ENCODE assay signal across 10 cellular contexts in the genomic region with DNA sequence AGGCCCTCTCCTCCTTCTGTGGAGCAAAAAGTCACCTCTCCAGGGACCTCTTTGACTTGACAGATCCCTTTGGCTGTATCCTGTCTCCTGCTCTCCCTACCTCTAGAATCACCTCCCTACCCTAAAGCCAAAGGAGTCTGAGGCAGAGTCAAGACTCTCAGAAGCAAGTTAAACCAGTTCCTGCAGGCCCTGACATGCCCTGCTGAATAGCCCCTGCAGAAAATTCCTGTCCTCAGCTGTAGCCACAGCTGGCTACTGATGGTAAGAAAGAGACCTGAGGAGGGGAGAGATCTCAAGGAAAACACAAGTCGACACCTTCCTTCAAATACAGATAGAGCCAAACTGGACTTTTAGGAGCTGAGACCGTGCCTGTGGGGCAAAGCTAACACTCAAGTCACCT. TPM values are rescaled to one million over a fixed set of nuclear protein-coding genes. Genes with fewer than 3 reads are reported as not detected.
A peak's percentile ranks its signal among the peaks of the same experiment; 100 is the strongest.
DNase-seq lines count a peak whose midpoint lies in the region; ATAC-seq, FAIRE-seq and TF ChIP-seq lines count a peak whose summit lies in the region.
"Had no signal": no experiment of that assay in that cellular context is flagged by ENCODE, and none has a peak within 500 bp of the region (broad histone marks: within the 10 kb centered on the region; RNA-seq: fewer than 3 reads in every experiment).

No MANE protein-coding gene starts in this region.

- peak overlapping the region; percentile 25; the same call in 1 of the 2 replicates for H3K9ac ChIP-seq in HUES64 (ENCODE audit: low read depth, low read length)

- intact Hi-C loops in adrenal gland (cut with DNase I) = loop anchor here in 1 of 2 donors (10.0 kb wide), 2 partner anchors 48 to 148 kb away; no protein-coding TSS in a partner anchor
- intact Hi-C loops in testis (cut with DNase I; ENCODE audit: low total_unique reads) = no loop called here
- intact Hi-C loops in CD8-positive, alpha-beta T cell (cut with DNase I, micrococcal nuclease) = no loop called here

- CTCF ChIA-PET in CD8-positive, alpha-beta T cell (lab: Charles Lee) = interaction anchor here (1.5 kb wide), 1 partner anchor 259 kb away, joined by 6 read pairs; no protein-coding TSS in a partner anchor

- WGBS in HUES64 = 95% methylated on average over 2 of the region's 2 CpGs
- WGBS in adrenal gland, 4 donors = 97 to 100% (median 100%) methylated on average over 2 of the region's 2 CpGs
- 61% methylated on average over 2 of the region's 2 CpGs; no CpG with 5 or more reads in 1 of the 2 donors for WGBS in testis, 2 donors

- no peak for ATAC-seq in CD8-positive, alpha-beta T cell
- ATAC-seq in HG03457 (IDR thresholded peaks at IDR 0.05; ENCODE audit: unreplicated experiment) = no peak
- ATAC-seq: activated naive CD8-positive, alpha-beta T cell treated with anti-CD3 and anti-CD28 coated beads, Interleukin-2, amount 50 U/mL, for 24 hours had no signal

- no peaks in the 10 kb centered on the region for H3K9me3 ChIP-seq in HUES64 (ENCODE audit: insufficient read depth, low read depth, low read length)
- H3K9me3 ChIP-seq in adrenal gland (replicated peaks in 1 of 3) = no peaks in the 10 kb centered on the region
- H3K9me3 ChIP-seq in testis = no peaks in the 10 kb centered on the region
- H3K9me3 ChIP-seq in CD8-positive, alpha-beta T cell (ENCODE audit: low read length) = no peaks in the 10 kb centered on the region

- H3K4me1 ChIP-seq in HUES64 (ENCODE audit: insufficient read depth, low read length) (peaks cover 10% of the 10 kb centered on the region; the same call in 1 of the 2 replicates), adrenal gland (replicated peaks in 1 of 2) (peaks cover 11 to 12% of the 10 kb centered on the region in 2 donors), testis (peaks cover 13% of the 10 kb centered on the region)
- H3K4me1 ChIP-seq in CD8-positive, alpha-beta T cell (ENCODE audit: insufficient read depth, low read length) = no peaks in the 10 kb centered on the region

- TF ChIP-seq CTCF in adrenal gland (IDR thresholded peaks at IDR 0.05) (no peak), testis (IDR thresholded peaks at IDR 0.05) (no peak)
- TF ChIP-seq CTCF in CD8-positive, alpha-beta T cell (IDR thresholded peaks at IDR 0.05) = no peak

- no peaks in the 10 kb centered on the region for H3K9me3 Mint-ChIP-seq in CD8-positive, alpha-beta T cell
- H3K9me3 Mint-ChIP-seq: activated naive CD8-positive, alpha-beta T cell treated with anti-CD3 and anti-CD28 coated beads, Interleukin-2, amount 50 U/mL, for 24 hours had no signal

- H3K27ac Mint-ChIP-seq in CD8-positive, alpha-beta T cell = no peak overlapping the region
- H3K27ac Mint-ChIP-seq: activated naive CD8-positive, alpha-beta T cell treated with anti-CD3 and anti-CD28 coated beads, Interleukin-2, amount 50 U/mL, for 24 hours had no signal

- H3K4me1 Mint-ChIP-seq in CD8-positive, alpha-beta T cell (ENCODE audit: low read depth) = no peaks in the 10 kb centered on the region
- H3K4me1 Mint-ChIP-seq: activated naive CD8-positive, alpha-beta T cell treated with anti-CD3 and anti-CD28 coated beads, Interleukin-2, amount 50 U/mL, for 24 hours had no signal

- no peaks in the 10 kb centered on the region for H3K27me3 Mint-ChIP-seq in CD8-positive, alpha-beta T cell (ENCODE audit: low read depth)
- H3K27me3 Mint-ChIP-seq: activated naive CD8-positive, alpha-beta T cell treated with anti-CD3 and anti-CD28 coated beads, Interleukin-2, amount 50 U/mL, for 24 hours had no signal

- H3K27ac ChIP-seq in HUES64 (ENCODE audit: low read depth, low read length) (peak overlapping the region; percentile 73), adrenal gland (peak overlapping the region in 3 of 5 donors; percentile 31 to 52 (median 38)), testis (peak overlapping the region; percentile 71 to 78)
- H3K27ac ChIP-seq in CD8-positive, alpha-beta T cell (ENCODE audit: low read depth, low read length) = no peak overlapping the region

- no peaks in the 10 kb centered on the region for H3K27me3 ChIP-seq in HUES64 (ENCODE audit: insufficient read depth, low read length)
- H3K27me3 ChIP-seq in adrenal gland = no peaks in the 10 kb centered on the region
- H3K27me3 ChIP-seq in testis = no peaks in the 10 kb centered on the region
- no peaks in the 10 kb centered on the region for H3K27me3 ChIP-seq in CD8-positive, alpha-beta T cell (ENCODE audit: insufficient read depth, low read length)

- H3K4me3 Mint-ChIP-seq in CD8-positive, alpha-beta T cell = no peak overlapping the region
- H3K4me3 Mint-ChIP-seq: activated naive CD8-positive, alpha-beta T cell treated with anti-CD3 and anti-CD28 coated beads, Interleukin-2, amount 50 U/mL, for 24 hours had no signal

- no peaks in the 10 kb centered on the region for H3K36me3 ChIP-seq in HUES64 (ENCODE audit: insufficient read depth, low read length)
- no peaks in the 10 kb centered on the region for H3K36me3 ChIP-seq in adrenal gland (replicated peaks in 1 of 2)
- no peaks in the 10 kb centered on the region for H3K36me3 ChIP-seq in testis (ENCODE audit: low read depth, missing control alignments)
- no peaks in the 10 kb centered on the region for H3K36me3 ChIP-seq in CD8-positive, alpha-beta T cell (ENCODE audit: insufficient read depth, low read length)

- no peak overlapping the region for H3K4me3 ChIP-seq in HUES64 (ENCODE audit: low read length)
- no peak overlapping the region for H3K4me3 ChIP-seq in adrenal gland
- no peak overlapping the region for H3K4me3 ChIP-seq in testis
- H3K4me3 ChIP-seq in CD8-positive, alpha-beta T cell (ENCODE audit: low read depth, low read length) = no peak overlapping the region

- POLR2A ChIA-PET in CD8-positive, alpha-beta T cell (lab: Charles Lee) = interaction anchor here (1.2 kb wide), 1 partner anchor 138 kb away, joined by 3 read pairs; no protein-coding TSS in a partner anchor

- no peak for TF ChIP-seq POLR2A in adrenal gland (IDR thresholded peaks at IDR 0.05)
- no peak for TF ChIP-seq POLR2A in testis (IDR thresholded peaks at IDR 0.05)

- no peaks in the 10 kb centered on the region for H3K36me3 Mint-ChIP-seq in CD8-positive, alpha-beta T cell

- no peak for FAIRE-seq in frontal cortex (lab: Jason Lieb, UNC)

- DNase-seq in adrenal gland (no peak), left kidney (ENCODE audit: low read depth, low spot score) (peak; percentile 74), testis (no peak), frontal cortex (ENCODE audit: low spot score in 2 of 2) (no peak)
- DNase-seq in activated effector memory CD4-positive, alpha-beta T cell treated with anti-CD3 and anti-CD28 coated beads, Interleukin-2, amount 50 U/mL, for 16 hours = no peak
- no peak for DNase-seq in CD8-positive, alpha-beta T cell
- DNase-seq: activated naive CD8-positive, alpha-beta T cell treated with anti-CD3 and anti-CD28 coated beads, Interleukin-2, amount 50 U/mL, for 24 hours; erythroblast had no signal

RNA-seq across cellular contexts. Expression of a gene that starts 23.7 kb away (rescaled TPM):
- polyA plus RNA-seq in HUES64 (2013, experiment 1 of 2) = 36.5 TPM
- polyA plus RNA-seq in HUES64 (2013, experiment 2 of 2) = 37.7 TPM
- 10 to 100 TPM; 20.9 to 60.0 (median 40.9) TPM for total RNA-seq in adrenal gland
- 10 to 100 TPM; 21.7 to 59.4 (median 29.0) TPM for polyA plus RNA-seq in adrenal gland
- 10 to 100 TPM; 72.1 to 78.5 TPM for total RNA-seq in testis
- polyA plus RNA-seq in testis (ENCODE audit: insufficient read depth, low read depth, low replicate concordance) = 94.2 TPM
- total RNA-seq in CD8-positive, alpha-beta T cell = 10 to 100 TPM; 27.6 to 27.7 TPM
- total RNA-seq in frontal cortex = 66.0 TPM

RNA-seq across cellular contexts. Expression of a gene that starts 54.1 kb away (rescaled TPM):
- polyA plus RNA-seq in HUES64 (2013, experiment 1 of 2) = 21.8 TPM
- 24.5 TPM for polyA plus RNA-seq in HUES64 (2013, experiment 2 of 2)
- 10 to 100 TPM; 45.0 to 74.9 (median 65.2) TPM for total RNA-seq in adrenal gland
- polyA plus RNA-seq in adrenal gland = 10 to 100 TPM; 15.1 to 88.3 (median 15.8) TPM
- 100 to 1,000 TPM in 1 of 2 donors, 10 to 100 TPM in 1; 99.3 to 120 TPM for total RNA-seq in testis
- 169 TPM for polyA plus RNA-seq in testis (ENCODE audit: insufficient read depth, low read depth, low replicate concordance)
- 1 to 10 TPM; 4.0 to 4.1 TPM for total RNA-seq in CD8-positive, alpha-beta T cell
- 19.2 TPM for total RNA-seq in frontal cortex
